33 cellular contexts compared by ENCODE assay signal in the genomic region with DNA sequence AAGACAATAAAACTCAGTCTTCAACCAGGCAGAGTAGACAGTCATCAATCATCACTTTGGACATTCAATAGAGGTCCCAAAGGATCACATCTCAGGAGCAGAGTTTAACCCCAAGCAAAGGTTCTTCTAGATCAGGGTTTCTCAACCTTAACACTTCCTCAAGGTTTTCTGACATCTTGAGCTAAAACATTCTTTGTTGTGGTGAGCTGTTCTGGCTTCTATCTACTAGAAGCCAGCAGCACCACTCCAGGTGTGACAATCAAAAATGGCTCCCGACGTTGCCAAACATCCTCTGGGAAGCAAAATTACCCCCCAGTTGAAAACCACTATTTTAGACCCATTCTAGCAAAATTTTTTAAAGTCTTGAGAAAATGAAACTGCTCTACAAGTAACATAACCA.
"Had no signal": no experiment of that assay in that cellular context is flagged by ENCODE, and none has a peak within 500 bp of the region (broad histone marks: within the 10 kb centered on the region; RNA-seq: fewer than 3 reads in every experiment).

No MANE protein-coding gene starts in this region.

- H3K36me3 ChIP-seq: colonic mucosa, ovary had no signal

- H3K4me3 Mint-ChIP-seq: activated CD4-positive, alpha-beta memory T cell treated with anti-CD3 and anti-CD28 coated beads for 36 hours; activated CD4-positive, alpha-beta T cell treated with anti-CD3 and anti-CD28 coated beads, Interleukin-2, amount 10 ng/mL, durations not matched to agents 24 days and 14 days; nephron progenitor cell; stimulated activated naive B cell treated with anti-CD40 and anti-IgM and Interleukin-4, amounts not matched to agents 10 μg/mL and 1 μg/mL and 100 μg/mL, for 72 hours; T-helper 17 cell had no signal

- H3K4me2 ChIP-seq: hepatocyte had no signal

- ATAC-seq: activated naive CD4-positive, alpha-beta T cell treated with anti-CD3 and anti-CD28 coated beads, Interleukin-2, amount 50 U/mL, for 72 hours; stimulated activated naive B cell treated with anti-CD40 and anti-IgM and Interleukin-4, amounts not matched to agents 10 μg/mL and 1 μg/mL and 100 μg/mL, for 72 hours; T-helper 17 cell; upper lobe of right lung had no signal

- H3K4me3 ChIP-seq: colonic mucosa, esophagus squamous epithelium, hepatocyte, left ventricle myocardium inferior, lung, ovary, sigmoid colon, stomach, thyroid gland, upper lobe of right lung had no signal

- H3K4me1 Mint-ChIP-seq: nephron progenitor cell had no signal

- H3K9me3 ChIP-seq: colonic mucosa, esophagus squamous epithelium, left ventricle myocardium inferior, neutrophil, sigmoid colon, stomach, thyroid gland, upper lobe of right lung had no signal

- H3K9me3 Mint-ChIP-seq: activated CD4-positive, alpha-beta memory T cell treated with anti-CD3 and anti-CD28 coated beads for 36 hours; activated CD4-positive, alpha-beta T cell treated with anti-CD3 and anti-CD28 coated beads, Interleukin-2, amount 10 ng/mL, durations not matched to agents 24 days and 14 days; activated naive CD4-positive, alpha-beta T cell treated with anti-CD3 and anti-CD28 coated beads, Interleukin-2, amount 50 U/mL, for 72 hours; nephron progenitor cell; stimulated activated naive B cell treated with anti-CD40 and anti-IgM and Interleukin-4, amounts not matched to agents 10 μg/mL and 1 μg/mL and 100 μg/mL, for 72 hours had no signal

- H3K4me1 ChIP-seq: colonic mucosa, esophagus squamous epithelium, stomach, thyroid gland, upper lobe of right lung had no signal

- H3K27ac ChIP-seq: colonic mucosa, epithelial cell of prostate, esophagus squamous epithelium, hepatocyte, left ventricle myocardium inferior, neutrophil, ovary, sigmoid colon, stomach, thyroid gland, upper lobe of right lung had no signal

- H3K27me3 ChIP-seq: colonic mucosa, esophagus squamous epithelium, hepatocyte, neutrophil, ovary, sigmoid colon, stomach, thyroid gland, upper lobe of right lung had no signal

- DNase-seq: activated CD4-positive, alpha-beta memory T cell treated with anti-CD3 and anti-CD28 coated beads for 36 hours; activated CD4-positive, alpha-beta T cell treated with anti-CD3 and anti-CD28 coated beads, Interleukin-2, amount 10 ng/mL, durations not matched to agents 24 days and 14 days; activated CD4-positive, CD25-positive, alpha-beta regulatory T cell treated with anti-CD3 and anti-CD28 coated beads, Interleukin-2, amount 50 U/mL, for 72 hours; activated naive CD4-positive, alpha-beta T cell; activated T-cell treated with anti-CD3 and anti-CD28 coated beads, Interleukin-2, amount 50 U/mL, for 48 hours; anterior cingulate cortex; cerebellar nuclear complex; colonic mucosa; effector CD8-positive, alpha-beta T cell; esophagus squamous epithelium; islet precursor cell; left ventricle myocardium inferior; nephron progenitor cell; ovary; sigmoid colon; small intestine; stimulated activated CD4-positive, alpha-beta T cell treated with anti-CD3 and anti-CD28 coated beads, Interleukin-1b, Interleukin-23, amount 100 ng/mL, for 48 hours; stimulated activated CD4-positive, alpha-beta T cell treated with anti-CD3 and anti-CD28 coated beads, Interleukin-4, amount 100 ng/mL, for 4 hours; stimulated activated CD8-positive, alpha-beta memory T cell treated with anti-CD3 and anti-CD28 coated beads, Interleukin-4, amount 100 ng/mL, for 48 hours; stimulated activated naive B cell treated with anti-CD40 and anti-IgM and Interleukin-4, amounts not matched to agents 10 μg/mL and 1 μg/mL and 100 μg/mL, for 72 hours; stomach; T-helper 17 cell; T1000; thyroid gland; upper lobe of right lung had no signal

- H3K79me2 ChIP-seq: hepatocyte had no signal

- H2AFZ ChIP-seq: hepatocyte had no signal

- H3K27me3 Mint-ChIP-seq: activated CD4-positive, alpha-beta memory T cell treated with anti-CD3 and anti-CD28 coated beads for 36 hours; activated CD4-positive, alpha-beta T cell treated with anti-CD3 and anti-CD28 coated beads, Interleukin-2, amount 10 ng/mL, durations not matched to agents 24 days and 14 days; progenitor cell of endocrine pancreas; stimulated activated naive B cell treated with anti-CD40 and anti-IgM and Interleukin-4, amounts not matched to agents 10 μg/mL and 1 μg/mL and 100 μg/mL, for 72 hours; T-helper 17 cell had no signal

- H3K27ac Mint-ChIP-seq: activated CD4-positive, alpha-beta memory T cell treated with anti-CD3 and anti-CD28 coated beads for 36 hours; activated CD4-positive, alpha-beta T cell treated with anti-CD3 and anti-CD28 coated beads, Interleukin-2, amount 10 ng/mL, durations not matched to agents 24 days and 14 days; activated naive CD4-positive, alpha-beta T cell treated with anti-CD3 and anti-CD28 coated beads, Interleukin-2, amount 50 U/mL, for 72 hours; nephron progenitor cell; progenitor cell of endocrine pancreas; stimulated activated naive B cell treated with anti-CD40 and anti-IgM and Interleukin-4, amounts not matched to agents 10 μg/mL and 1 μg/mL and 100 μg/mL, for 72 hours; T-helper 17 cell had no signal

- FAIRE-seq: endometrium, frontal cortex, small intestine had no signal
